12 cellular contexts compared by ENCODE assay signal in genomic region chr7:138338361-138338760, GRCh38.
DNase-seq lines count a peak whose midpoint lies in the region; ATAC-seq, FAIRE-seq and TF ChIP-seq lines count a peak whose summit lies in the region.
"Had no signal": no experiment of that assay in that cellular context is flagged by ENCODE, and none has a peak within 500 bp of the region (broad histone marks: within the 10 kb centered on the region; RNA-seq: fewer than 3 reads in every experiment).

No MANE protein-coding gene starts in this region.

- H3K4me3 Mint-ChIP-seq in MCF 10A (ENCODE audit: unreplicated experiment) (no peak overlapping the region), astrocyte (ENCODE audit: unreplicated experiment) (no peak overlapping the region), type B pancreatic cell (no peak overlapping the region)

- intact Hi-C loops in MCF 10A (cut with micrococcal nuclease) (no loop called here), mammary epithelial cell (cut with micrococcal nuclease) (no loop called here), left ventricle myocardium superior (cut with micrococcal nuclease) (no loop called here)

- no peaks in the 10 kb centered on the region for H4K20me1 ChIP-seq in mammary epithelial cell (ENCODE audit: insufficient read depth, low read length)
- no peaks in the 10 kb centered on the region for H4K20me1 ChIP-seq in astrocyte (ENCODE audit: insufficient read depth, low read length)

- no peaks in the 10 kb centered on the region for H3K9me3 ChIP-seq in mammary epithelial cell (replicated peaks; ENCODE audit: insufficient read depth, low read length)
- H3K9me3 ChIP-seq in astrocyte (ENCODE audit: insufficient read depth, low read depth, low read length), result peaks cover 13% of the 10 kb centered on the region

- no peaks in the 10 kb centered on the region for H3K27me3 Mint-ChIP-seq in MCF 10A (ENCODE audit: insufficient read depth, unreplicated experiment)
- H3K27me3 Mint-ChIP-seq in astrocyte (ENCODE audit: low read depth, unreplicated experiment), result no peaks in the 10 kb centered on the region
- no peaks in the 10 kb centered on the region for H3K27me3 Mint-ChIP-seq in type B pancreatic cell

- no peak for TF ChIP-seq CTCF in MCF 10A (IDR thresholded peaks at IDR 0.05; ENCODE audit: unreplicated experiment)
- TF ChIP-seq CTCF in mammary epithelial cell (conservative IDR thresholded peaks at IDR 0.05 in 1 of 2, IDR thresholded peaks at IDR 0.05 in 1 of 2; ENCODE audit: extremely low read depth in 1 of 2, insufficient read depth in 1 of 2, low read depth in 1 of 2, low read length in 2 of 2), result no peak
- TF ChIP-seq CTCF in astrocyte (IDR thresholded peaks at IDR 0.05; ENCODE audit: insufficient read depth, low read depth, low read length), result no peak
- TF ChIP-seq CTCF in type B pancreatic cell (conservative IDR thresholded peaks at IDR 0.05), result no peak

- H3K27ac ChIP-seq in mammary epithelial cell (ENCODE audit: insufficient read depth, low read depth, low read length), result no peak overlapping the region
- H3K27ac ChIP-seq in astrocyte (ENCODE audit: low read depth, low read length), result no peak overlapping the region
- H3K27ac ChIP-seq: GM23248, KMS-11 had no signal

- dilution Hi-C loops in mammary epithelial cell (cut with HindIII; ENCODE audit: low sequenced_read_pairs), result no loop called here

- CTCF ChIA-PET in MCF 10A (lab: Yijun Ruan, JAX), result interaction anchor here (0.6 kb wide), 1 partner anchor 26 kb away, joined by 4 read pairs; no protein-coding TSS in a partner anchor
- CTCF ChIA-PET in mammary epithelial cell (lab: Charles Lee; ENCODE audit: low non-redundant PET), result no interaction called here

- ATAC-seq in left ventricle myocardium superior (peak; percentile 79), HG02571 (IDR thresholded peaks at IDR 0.05; ENCODE audit: unreplicated experiment) (no peak), HG03139 (IDR thresholded peaks at IDR 0.05; ENCODE audit: unreplicated experiment) (no peak)

- H3K4me1 ChIP-seq in mammary epithelial cell (ENCODE audit: insufficient read depth, low read length), result no peaks in the 10 kb centered on the region
- no peaks in the 10 kb centered on the region for H3K4me1 ChIP-seq in astrocyte (ENCODE audit: insufficient read depth, low read length)

- in situ Hi-C loops in mammary epithelial cell (cut with MboI; ENCODE audit: low sequenced_read_pairs in 2 of 2), result no loop called here

- no peak overlapping the region for H3K4me2 ChIP-seq in mammary epithelial cell (ENCODE audit: insufficient read depth, low read depth, low read length)
- no peak overlapping the region for H3K4me2 ChIP-seq in astrocyte (ENCODE audit: low read length)
- H3K4me2 ChIP-seq: KMS-11 had no signal

- H3K4me1 Mint-ChIP-seq in MCF 10A (ENCODE audit: insufficient read depth, unreplicated experiment), result peaks cover 9% of the 10 kb centered on the region
- H3K4me1 Mint-ChIP-seq in astrocyte (ENCODE audit: low read depth, unreplicated experiment), result no peaks in the 10 kb centered on the region
- no peaks in the 10 kb centered on the region for H3K4me1 Mint-ChIP-seq in type B pancreatic cell (ENCODE audit: unreplicated experiment)

- H3K4me3 ChIP-seq in mammary epithelial cell (replicated peaks in 1 of 3; ENCODE audit: insufficient read depth in 1 of 3, low read depth in 2 of 3, low read length in 3 of 3) (no peak overlapping the region), astrocyte (ENCODE audit: insufficient read depth, low read depth, low read length) (no peak overlapping the region)
- H3K4me3 ChIP-seq: GM23248 had no signal

- H2AFZ ChIP-seq in mammary epithelial cell (ENCODE audit: low read depth, low read length) (no peak overlapping the region), astrocyte (ENCODE audit: low read depth, low read length) (no peak overlapping the region)
- H2AFZ ChIP-seq: GM23248 had no signal

- BruUV-seq in MCF 10A (replicated peaks; lab: Mats Ljungman, UMichigan) (no TSS peak), mammary epithelial cell (replicated peaks; lab: Mats Ljungman, UMichigan) (no TSS peak)

- H3K36me3 Mint-ChIP-seq in MCF 10A (ENCODE audit: insufficient read depth, unreplicated experiment) (peaks cover 4% of the 10 kb centered on the region), astrocyte (ENCODE audit: low read depth, unreplicated experiment) (no peaks in the 10 kb centered on the region), type B pancreatic cell (no peaks in the 10 kb centered on the region)

- peaks cover 18% of the 10 kb centered on the region for H3K9me3 Mint-ChIP-seq in MCF 10A (ENCODE audit: unreplicated experiment)
- peaks cover 19% of the 10 kb centered on the region for H3K9me3 Mint-ChIP-seq in astrocyte (ENCODE audit: unreplicated experiment)
- peaks cover 27% of the 10 kb centered on the region for H3K9me3 Mint-ChIP-seq in type B pancreatic cell

- H3K27ac Mint-ChIP-seq in MCF 10A (ENCODE audit: low read depth, unreplicated experiment), result peak overlapping the region; percentile 69
- H3K27ac Mint-ChIP-seq in astrocyte (ENCODE audit: unreplicated experiment), result no peak overlapping the region
- H3K27ac Mint-ChIP-seq in type B pancreatic cell, result no peak overlapping the region

- POLR2A ChIA-PET in MCF 10A (lab: Yijun Ruan, JAX), result interaction anchor here (0.6 to 1.8 kb wide), 9 partner anchors 9 to 1083 kb away, joined by 3 to 5 read pairs (median 3); no protein-coding TSS in a partner anchor

- FAIRE-seq in astrocyte (lab: Jason Lieb, UNC) (no peak), urothelium cell line (lab: Jason Lieb, UNC) (no peak)

- no peak overlapping the region for H3K9ac ChIP-seq in mammary epithelial cell (ENCODE audit: insufficient read depth, low read length)
- no peak overlapping the region for H3K9ac ChIP-seq in astrocyte (ENCODE audit: low read length)
- H3K9ac ChIP-seq: GM23248, KMS-11 had no signal

- H3K27me3 ChIP-seq in mammary epithelial cell (ENCODE audit: insufficient read depth, low read length) (no peaks in the 10 kb centered on the region), astrocyte (ENCODE audit: insufficient read depth, low read length) (no peaks in the 10 kb centered on the region)

- H3K36me3 ChIP-seq in mammary epithelial cell (ENCODE audit: insufficient read depth, low read length), result no peaks in the 10 kb centered on the region
- no peaks in the 10 kb centered on the region for H3K36me3 ChIP-seq in astrocyte (ENCODE audit: insufficient read depth, low read length)

- peak; percentile 82 for DNase-seq in MCF 10A (ENCODE audit: unreplicated experiment)
- no peak for DNase-seq in mammary epithelial cell
- peak; percentile 46 for DNase-seq in astrocyte (ENCODE audit: low read depth)
- DNase-seq in left ventricle myocardium superior, result peak; percentile 65
- peak; percentile 11 for DNase-seq in urothelium cell line (ENCODE audit: low spot score)
- no peak for DNase-seq in type B pancreatic cell (ENCODE audit: extremely low spot score, unreplicated experiment)
- DNase-seq: activated T-cell treated with anti-CD3 and anti-CD28 coated beads for 4 hours, GM23248, midbrain had no signal

- no peaks in the 10 kb centered on the region for H3K79me2 ChIP-seq in mammary epithelial cell (ENCODE audit: insufficient read depth, low read length)
- no peaks in the 10 kb centered on the region for H3K79me2 ChIP-seq in astrocyte (ENCODE audit: insufficient read depth, low read length)

Comparison
In these comparisons a context has a peak if more than half of its experiments do, and no peak if none do; other contexts are left out.
1. DNase-seq: peak in MCF 10A (single experiment), astrocyte (single experiment), left ventricle myocardium superior (single experiment) and urothelium cell line (single experiment); none in mammary epithelial cell (single experiment) and type B pancreatic cell (single experiment).